In the genomic region with DNA sequence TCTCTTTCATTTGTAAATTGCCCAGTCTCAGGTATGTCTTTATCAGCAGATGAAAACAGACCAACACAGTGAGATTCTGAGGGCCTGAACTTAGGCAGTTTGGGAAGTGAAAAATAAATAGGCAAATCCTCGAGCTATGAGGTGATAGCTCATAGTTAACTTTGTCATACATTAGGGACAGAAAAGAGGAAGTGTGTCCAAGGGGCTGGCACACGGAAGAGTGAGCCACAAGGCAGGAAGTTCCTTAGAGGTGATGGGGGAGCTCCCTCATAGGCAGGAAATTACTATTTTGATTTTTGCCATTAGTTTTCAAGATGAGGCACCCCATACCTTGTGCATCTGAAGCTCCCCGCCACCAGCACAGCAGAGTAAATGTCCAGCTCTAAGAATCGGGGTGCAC, we compare ENCODE assay signal across 12 cellular contexts.
A peak's percentile ranks its signal among the peaks of the same experiment; 100 is the strongest.
DNase-seq lines count a peak whose midpoint lies in the region; ATAC-seq and TF ChIP-seq lines count a peak whose summit lies in the region.
"Had no signal": no experiment of that assay in that cellular context is flagged by ENCODE, and none has a peak within 500 bp of the region (broad histone marks: within the 10 kb centered on the region; RNA-seq: fewer than 3 reads in every experiment).

No MANE protein-coding gene starts in this region.

- H3K4me2 ChIP-seq in BLaER1 = peak overlapping the region; percentile 60
- no peak overlapping the region for H3K4me2 ChIP-seq in OCI-LY3 (ENCODE audit: low read length)

- no peaks in the 10 kb centered on the region for H3K9me3 Mint-ChIP-seq in activated T-cell treated with anti-CD3 and anti-CD28 coated beads, Interleukin-2, amount 50 U/mL, for 4 hours
- H3K9me3 Mint-ChIP-seq in endothelial cell (ENCODE audit: unreplicated experiment) = no peaks in the 10 kb centered on the region

- DNase-seq in NCI-H524 (lab: John Stamatoyannopoulos, UW) (no peak), OCI-M2 (lab: John Stamatoyannopoulos, UW; ENCODE audit: unreplicated experiment) (no peak), endothelial cell (ENCODE audit: low spot score) (no peak)
- no peak for DNase-seq in activated T-cell treated with anti-CD3 and anti-CD28 coated beads, Interleukin-2, amount 50 U/mL, for 4 hours
- DNase-seq: NCI-H446 treated with DMSO at 0.1 percent for 48 hours, stomach had no signal

- H3K27me3 Mint-ChIP-seq in activated T-cell treated with anti-CD3 and anti-CD28 coated beads, Interleukin-2, amount 50 U/mL, for 4 hours (ENCODE audit: low read depth) = no peaks in the 10 kb centered on the region
- H3K27me3 Mint-ChIP-seq in endothelial cell (ENCODE audit: unreplicated experiment) = peaks cover 8% of the 10 kb centered on the region

- peaks cover 10% of the 10 kb centered on the region for H3K4me1 Mint-ChIP-seq in activated T-cell treated with anti-CD3 and anti-CD28 coated beads, Interleukin-2, amount 50 U/mL, for 4 hours (ENCODE audit: low read depth)
- H3K4me1 Mint-ChIP-seq in endothelial cell (ENCODE audit: unreplicated experiment) = peaks cover 6% of the 10 kb centered on the region

- no peak overlapping the region for H3K27ac Mint-ChIP-seq in endothelial cell (ENCODE audit: unreplicated experiment)
- H3K27ac Mint-ChIP-seq: activated T-helper 2 cell treated with anti-CD3 and anti-CD28 coated beads, Interferon-gamma antibody, Interleukin-2, Interleukin-4, amounts not matched to agents 10 μg/mL and 5 μg/mL and 100 μg/mL, durations not matched to agents 14 hours and 24 hours and 36 hours; T-helper 1 cell treated with Interleukin-12 subunit alpha and Interleukin-12 subunit beta and Interleukin-4 antibody, amounts not matched to agents 30 μg/mL and 1 μg/mL, for 36 hours had no signal

- no peaks in the 10 kb centered on the region for H3K36me3 Mint-ChIP-seq in activated T-cell treated with anti-CD3 and anti-CD28 coated beads, Interleukin-2, amount 50 U/mL, for 4 hours (ENCODE audit: insufficient read depth)
- no peaks in the 10 kb centered on the region for H3K36me3 Mint-ChIP-seq in endothelial cell (ENCODE audit: low read depth, unreplicated experiment)

- no peaks in the 10 kb centered on the region for H4K20me1 ChIP-seq in BLaER1
- H4K20me1 ChIP-seq in OCI-LY3 (ENCODE audit: insufficient read depth, low read length) = no peaks in the 10 kb centered on the region

- TF ChIP-seq CTCF in OCI-LY3 (IDR thresholded peaks at IDR 0.05; ENCODE audit: low read depth, low read length) (no peak), endothelial cell (IDR thresholded peaks at IDR 0.05; ENCODE audit: unreplicated experiment) (no peak)

- H3K4me3 ChIP-seq in BLaER1 = no peak overlapping the region
- H3K4me3 ChIP-seq in OCI-LY3 (ENCODE audit: low read length) = no peak overlapping the region
- H3K4me3 ChIP-seq: stomach had no signal

- H3K9ac ChIP-seq in BLaER1 (no peak overlapping the region), OCI-LY3 (ENCODE audit: low read length) (no peak overlapping the region)

- H3K9me3 ChIP-seq in BLaER1 (no peaks in the 10 kb centered on the region; the same call in 1 of the 2 replicates), OCI-LY3 (ENCODE audit: insufficient read depth, low read length) (peaks cover 25% of the 10 kb centered on the region)
- H3K9me3 ChIP-seq: stomach had no signal

- ATAC-seq in GM19351 (IDR thresholded peaks at IDR 0.05; ENCODE audit: unreplicated experiment) (peak; percentile 84), HG03066 (IDR thresholded peaks at IDR 0.05; ENCODE audit: low read depth, unreplicated experiment) (peak; percentile 83)
- no peak for ATAC-seq in activated T-cell treated with anti-CD3 and anti-CD28 coated beads, Interleukin-2, amount 50 U/mL, for 4 hours

- H3K36me3 ChIP-seq in BLaER1 (no peaks in the 10 kb centered on the region), OCI-LY3 (replicated peaks; ENCODE audit: low read depth, low read length) (peaks cover 19% of the 10 kb centered on the region)
- H3K36me3 ChIP-seq: stomach had no signal

- H3K27ac ChIP-seq in BLaER1 (no peak overlapping the region), OCI-LY3 (ENCODE audit: low read length) (peak overlapping the region; percentile 74)
- H3K27ac ChIP-seq: stomach had no signal

- H3K4me1 ChIP-seq in BLaER1 = peaks cover 17% of the 10 kb centered on the region
- peaks cover 14% of the 10 kb centered on the region for H3K4me1 ChIP-seq in OCI-LY3 (ENCODE audit: low read length)
- H3K4me1 ChIP-seq: stomach had no signal

- H3K27me3 ChIP-seq in BLaER1 = no peaks in the 10 kb centered on the region
- H3K27me3 ChIP-seq in OCI-LY3 (ENCODE audit: low read depth, low read length) = no peaks in the 10 kb centered on the region

- H3K79me2 ChIP-seq in OCI-LY3 (ENCODE audit: low read length) = no peaks in the 10 kb centered on the region

- no peak overlapping the region for H2AFZ ChIP-seq in OCI-LY3 (ENCODE audit: low read depth, low read length)

- H3K4me3 Mint-ChIP-seq in activated T-cell treated with anti-CD3 and anti-CD28 coated beads, Interleukin-2, amount 50 U/mL, for 4 hours = no peak overlapping the region
- no peak overlapping the region for H3K4me3 Mint-ChIP-seq in endothelial cell (ENCODE audit: unreplicated experiment)
- H3K4me3 Mint-ChIP-seq: T-helper 1 cell treated with Interleukin-12 subunit alpha and Interleukin-12 subunit beta and Interleukin-4 antibody, amounts not matched to agents 30 μg/mL and 1 μg/mL, for 36 hours had no signal

Comparison
In these comparisons a context has a peak if more than half of its experiments do, and no peak if none do; other contexts are left out.
1. ATAC-seq: peak in GM19351 (single experiment) and HG03066 (single experiment); none in activated T-cell treated with anti-CD3 and anti-CD28 coated beads, Interleukin-2, amount 50 U/mL, for 4 hours (0 of 2).